8 cellular contexts compared by ENCODE assay signal in the genomic region with DNA sequence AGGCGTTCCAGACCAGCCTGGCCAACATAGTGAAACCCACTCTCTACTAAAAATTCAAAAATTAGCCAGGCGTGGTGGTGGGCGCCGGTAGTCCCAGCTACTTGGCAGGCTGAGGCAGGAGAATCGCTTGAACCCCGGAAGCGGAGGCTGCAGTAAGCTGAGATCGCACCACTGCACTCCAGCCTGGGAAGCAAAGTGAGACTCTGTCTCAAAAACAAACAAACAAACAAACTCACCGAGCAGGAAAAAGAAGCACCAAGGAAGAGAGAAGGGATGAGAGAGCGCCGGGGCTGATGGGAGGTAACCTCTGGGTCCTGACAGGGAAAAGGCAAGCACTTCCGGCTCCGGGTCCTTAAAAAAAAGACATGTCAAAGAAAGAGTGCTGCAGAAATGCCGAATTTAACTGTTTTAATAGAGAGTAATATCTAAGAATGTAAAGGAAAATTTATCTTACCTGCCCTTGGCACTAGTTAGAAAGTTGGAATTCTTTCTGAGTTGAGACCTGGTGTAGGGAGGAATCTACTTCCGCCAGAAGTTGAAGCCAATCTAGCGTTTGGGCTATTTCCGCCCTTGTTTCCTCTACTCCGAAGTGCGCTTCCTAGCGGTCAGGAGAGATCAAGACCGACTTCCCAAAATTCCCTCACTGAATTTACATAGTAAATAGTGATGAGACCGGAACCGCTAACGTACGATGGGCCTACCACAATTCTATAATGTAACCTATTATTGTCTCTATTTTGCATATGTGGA. TPM values are rescaled to one million over a fixed set of nuclear protein-coding genes. Genes with fewer than 3 reads are reported as not detected.
DNase-seq lines count a peak whose midpoint lies in the region; ATAC-seq and TF ChIP-seq lines count a peak whose summit lies in the region.

No MANE protein-coding gene starts in this region.

- peak in 1 of 2 donors; percentile 12 for TF ChIP-seq POLR2A in adrenal gland (IDR thresholded peaks at IDR 0.05)
- no peak for TF ChIP-seq POLR2A in heart left ventricle (IDR thresholded peaks at IDR 0.05)
- TF ChIP-seq POLR2A in upper lobe of left lung (IDR thresholded peaks at IDR 0.05), result peak in 2 of 4 donors; percentile 29 to 60

- DNase-seq in NCI-H1105 treated with DMSO at 0.1 percent for 48 hours (lab: John Stamatoyannopoulos, UW) (peak; percentile 98), adrenal gland (peak; percentile 79 to 93 (median 90)), heart left ventricle (peak; percentile 72 to 89 (median 85)), pons (ENCODE audit: low spot score) (peak; percentile 99), upper lobe of left lung (peak in 1 of 2 donors; percentile 82)

- H3K36me3 ChIP-seq in SU-DHL-6 (ENCODE audit: low read length) (no peaks in the 10 kb centered on the region), adrenal gland (replicated peaks in 1 of 2) (peaks cover 0 to 7% of the 10 kb centered on the region in 2 donors), heart left ventricle (peaks cover 0 to 20% (median 6%) of the 10 kb centered on the region in 9 donors), upper lobe of left lung (peaks cover 0 to 19% (median 2%) of the 10 kb centered on the region in 4 donors)

- ATAC-seq in HG02678 (IDR thresholded peaks at IDR 0.05; ENCODE audit: unreplicated experiment) (peak; percentile 85), heart left ventricle (peak; percentile 79 to 94 (median 90)), upper lobe of left lung (ENCODE audit: low FRiP score in 2 of 2) (peak; percentile 88 to 96)

- peak overlapping the region; percentile 99 for H2AFZ ChIP-seq in SU-DHL-6 (ENCODE audit: low read depth, low read length, severe bottlenecking)

- peak overlapping the region; percentile 95 for H3K4me3 ChIP-seq in SU-DHL-6 (ENCODE audit: insufficient read depth, low read length, poor library complexity, severe bottlenecking)
- H3K4me3 ChIP-seq in adrenal gland, result peak overlapping the region; percentile 48 to 84 (median 75)
- H3K4me3 ChIP-seq in heart left ventricle, result peak overlapping the region; percentile 57 to 99 (median 82)
- H3K4me3 ChIP-seq in upper lobe of left lung, result peak overlapping the region; percentile 54 to 94 (median 86)

- H3K4me1 ChIP-seq in adrenal gland (replicated peaks in 1 of 2) (peaks cover 10 to 28% of the 10 kb centered on the region in 2 donors), heart left ventricle (peaks cover 0 to 32% (median 13%) of the 10 kb centered on the region in 12 donors), upper lobe of left lung (peaks cover 10 to 41% (median 13%) of the 10 kb centered on the region in 4 donors)

- no peaks in the 10 kb centered on the region for H3F3A ChIP-seq in SU-DHL-6 (ENCODE audit: insufficient read depth)

- 0 to 1% (median 1%) methylated on average over 24 to 25 of the region's 25 CpGs for WGBS in adrenal gland, 4 donors
- WGBS in heart left ventricle, 4 donors, result 0 to 1% (median 1%) methylated on average over 25 of the region's 25 CpGs
- 0% methylated on average over 24 to 25 of the region's 25 CpGs for WGBS in upper lobe of left lung, 2 donors

- H4K20me1 ChIP-seq in SU-DHL-6 (ENCODE audit: low read depth, low read length), result no peaks in the 10 kb centered on the region; the same call in 1 of the 2 replicates

- no peaks in the 10 kb centered on the region for H3K27me3 ChIP-seq in SU-DHL-6 (ENCODE audit: low read length)
- no peaks in the 10 kb centered on the region for H3K27me3 ChIP-seq in adrenal gland
- no peaks in the 10 kb centered on the region for H3K27me3 ChIP-seq in heart left ventricle
- no peaks in the 10 kb centered on the region for H3K27me3 ChIP-seq in upper lobe of left lung

- H3K9me3 ChIP-seq in SU-DHL-6 (ENCODE audit: insufficient read depth, low read length), result no peaks in the 10 kb centered on the region
- no peaks in the 10 kb centered on the region for H3K9me3 ChIP-seq in adrenal gland (replicated peaks in 1 of 3)
- no peaks in the 10 kb centered on the region for H3K9me3 ChIP-seq in heart left ventricle
- no peaks in the 10 kb centered on the region for H3K9me3 ChIP-seq in upper lobe of left lung

- intact Hi-C loops in adrenal gland (cut with DNase I), result no loop called here
- intact Hi-C loops in heart left ventricle (cut with DNase I), result no loop called here

- TF ChIP-seq CTCF in GM12873 (IDR thresholded peaks at IDR 0.05; ENCODE audit: insufficient read depth, low read depth, low read length, missing control alignments) (peak; percentile 88), SU-DHL-6 (IDR thresholded peaks at IDR 0.05; ENCODE audit: insufficient read depth, low read length, poor library complexity, severe bottlenecking) (peak; percentile 86), adrenal gland (IDR thresholded peaks at IDR 0.05) (peak; percentile 52 to 90 (median 80)), heart left ventricle (IDR thresholded peaks at IDR 0.05) (peak; percentile 70 to 94 (median 80)), upper lobe of left lung (IDR thresholded peaks at IDR 0.05) (peak; percentile 67 to 82 (median 77))

- H3K9ac ChIP-seq in SU-DHL-6 (ENCODE audit: low read length), result peak overlapping the region; percentile 95

- H3K79me2 ChIP-seq in SU-DHL-6 (ENCODE audit: insufficient read depth, low read length), result peaks cover 43% of the 10 kb centered on the region

- no peaks in the 10 kb centered on the region for H3K9me2 ChIP-seq in SU-DHL-6 (replicated peaks; ENCODE audit: insufficient read depth, low read length)

- peak overlapping the region; percentile 87 for H3K4me2 ChIP-seq in SU-DHL-6 (ENCODE audit: low read depth, low read length, poor library complexity, severe bottlenecking)

- no peak for TF ChIP-seq EP300 in upper lobe of left lung (IDR thresholded peaks at IDR 0.05)

- peak overlapping the region; percentile 83 for H3K27ac ChIP-seq in SU-DHL-6 (ENCODE audit: low read depth, low read length)
- peak overlapping the region; percentile 23 to 95 (median 89) for H3K27ac ChIP-seq in adrenal gland
- peak overlapping the region; percentile 64 to 97 (median 88) for H3K27ac ChIP-seq in heart left ventricle
- H3K27ac ChIP-seq in upper lobe of left lung, result peak overlapping the region; percentile 86 to 92 (median 90)

RNA-seq across cellular contexts. Expression of gene EFCAB12, which starts 29.1 kb away (rescaled TPM):
- 1 to 10 TPM in 2 of 8 donors, under 1 TPM in 5, not detected in 1; 0.17 to 1.3 (median 0.41) TPM for total RNA-seq in adrenal gland
- 1 to 10 TPM in 2 of 3 donors, under 1 TPM in 1; 0.37 to 3.9 (median 2.8) TPM for polyA plus RNA-seq in adrenal gland
- total RNA-seq in heart left ventricle, result under 1 TPM in 4 of 9 donors, not detected in 5; 0.09 to 0.20 (median 0.14) TPM
- under 1 TPM; 0.07 to 0.11 TPM for polyA plus RNA-seq in heart left ventricle
- 10 to 100 TPM in 1 of 6 donors, 1 to 10 TPM in 4, under 1 TPM in 1; 0.72 to 10.5 (median 5.1) TPM for total RNA-seq in upper lobe of left lung

RNA-seq across cellular contexts. Expression of gene MBD4, which starts 40.4 kb away (rescaled TPM):
- total RNA-seq in adrenal gland (10 to 100 TPM in 7 of 8 donors, 1 to 10 TPM in 1; 9.9 to 32.3 (median 25.4) TPM), heart left ventricle (10 to 100 TPM; 13.0 to 26.7 (median 20.6) TPM), upper lobe of left lung (10 to 100 TPM; 22.3 to 43.2 (median 34.6) TPM)
- polyA plus RNA-seq in adrenal gland (10 to 100 TPM; 13.3 to 28.9 (median 13.4) TPM), heart left ventricle (10 to 100 TPM; 10.8 to 42.3 TPM)

RNA-seq across cellular contexts. Expression of gene IFT122, which starts 40.7 kb away (rescaled TPM):
- total RNA-seq in adrenal gland (10 to 100 TPM; 18.2 to 38.4 (median 26.7) TPM), heart left ventricle (10 to 100 TPM; 13.1 to 34.2 (median 16.6) TPM), upper lobe of left lung (100 to 1,000 TPM in 1 of 6 donors, 10 to 100 TPM in 5; 23.7 to 126 (median 29.1) TPM)
- polyA plus RNA-seq in adrenal gland (10 to 100 TPM; 15.7 to 23.9 (median 23.3) TPM), heart left ventricle (10 to 100 TPM in 1 of 2 donors, 1 to 10 TPM in 1; 7.2 to 25.2 TPM)
